In genomic region chr16:89722392-89723278, GRCh38 we compare ENCODE assay signal across 1 cellular context.
A peak's percentile ranks its signal among the peaks of the same experiment; 100 is the strongest.
TF ChIP-seq lines count a peak whose summit lies in the region.

No MANE protein-coding gene starts in this region.

TF ChIP-seq in WTC11, 78 proteins besides CTCF, POLR2A, EP300 and RAD21 (continued from another document):
- no peak for TF ChIP-seq CBFB (CRISPR knock-in tag; IDR thresholded peaks at IDR 0.05; ENCODE audit: low read depth)
- TF ChIP-seq, protein P1, sequence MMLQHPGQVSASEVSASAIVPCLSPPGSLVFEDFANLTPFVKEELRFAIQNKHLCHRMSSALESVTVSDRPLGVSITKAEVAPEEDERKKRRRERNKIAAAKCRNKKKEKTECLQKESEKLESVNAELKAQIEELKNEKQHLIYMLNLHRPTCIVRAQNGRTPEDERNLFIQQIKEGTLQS (CRISPR knock-in tag; conservative IDR thresholded peaks at IDR 0.05): peak; percentile 68; the same call in 1 of the 2 replicates
